In the genomic region with DNA sequence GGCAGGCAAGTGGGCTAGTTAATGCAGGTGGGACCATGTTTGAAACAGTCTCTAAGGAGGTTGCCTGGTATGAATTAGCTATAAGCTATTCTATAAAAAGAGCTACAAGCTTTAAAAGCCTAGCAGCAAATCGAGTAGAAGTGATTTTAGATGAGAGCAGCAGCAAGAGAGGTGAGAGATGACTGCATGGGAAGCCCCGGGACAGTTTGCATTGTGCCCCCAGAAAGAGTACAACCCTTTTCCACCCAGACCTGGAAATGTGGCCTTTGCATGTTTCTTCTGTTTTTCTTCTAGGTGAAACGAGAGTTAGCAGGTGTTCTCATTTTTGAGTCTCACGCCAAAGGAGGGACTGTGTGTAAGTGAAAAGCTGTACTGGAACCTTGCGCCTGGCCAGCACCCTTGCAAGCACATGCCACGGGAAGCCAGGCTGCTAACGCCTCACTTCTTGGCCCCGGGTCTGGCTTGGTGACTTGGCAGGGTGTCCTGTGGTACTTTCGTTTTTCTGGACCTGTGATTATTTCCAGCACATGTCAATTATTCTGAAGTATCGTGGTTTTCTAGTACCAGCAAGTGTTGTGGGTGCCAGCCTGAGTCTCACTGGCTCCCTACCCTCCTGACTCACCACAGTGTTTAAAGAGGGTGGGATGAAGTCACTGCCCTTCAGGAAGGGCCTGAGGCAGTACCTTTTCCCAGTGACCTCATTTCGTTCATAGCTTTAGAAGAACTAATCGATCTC, we compare ENCODE assay signal across 12 cellular contexts.
DNase-seq lines count a peak whose midpoint lies in the region; ATAC-seq and TF ChIP-seq lines count a peak whose summit lies in the region.
"Had no signal": no experiment of that assay in that cellular context is flagged by ENCODE, and none has a peak within 500 bp of the region (broad histone marks: within the 10 kb centered on the region; RNA-seq: fewer than 3 reads in every experiment).

No MANE protein-coding gene starts in this region.

- no peak for TF ChIP-seq POLR2A in gastroesophageal sphincter (IDR thresholded peaks at IDR 0.05)

- no peaks in the 10 kb centered on the region for H3K27me3 ChIP-seq in Panc1 (ENCODE audit: control insufficient read depth, insufficient read depth, low read length)
- H3K27me3 ChIP-seq in gastroesophageal sphincter = no peaks in the 10 kb centered on the region
- H3K27me3 ChIP-seq: BLaER1 had no signal

- POLR2A ChIA-PET in activated CD4-positive, alpha-beta T cell treated with anti-CD3 and anti-CD28 coated beads for 36 hours (lab: Charles Lee) = no interaction called here
- POLR2A ChIA-PET in Panc1 (lab: Charles Lee) = no interaction called here

- no peaks in the 10 kb centered on the region for H3K9me3 Mint-ChIP-seq in activated CD4-positive, alpha-beta T cell treated with anti-CD3 and anti-CD28 coated beads for 36 hours (ENCODE audit: low read depth)
- no peaks in the 10 kb centered on the region for H3K9me3 Mint-ChIP-seq in stimulated activated naive CD8-positive, alpha-beta T cell treated with anti-CD3 and anti-CD28 coated beads, Interleukin-15, Interleukin-2, amounts not matched to agents 100 ng/mL and 50 ng/mL, for 24 hours
- H3K9me3 Mint-ChIP-seq: activated T-cell treated with anti-CD3 and anti-CD28 coated beads, Interleukin-2, amount 50 U/mL, for 4 hours had no signal

- intact Hi-C loops in activated CD4-positive, alpha-beta T cell treated with anti-CD3 and anti-CD28 coated beads for 36 hours (cut with DNase I, micrococcal nuclease) = no loop called here
- intact Hi-C loops in Panc1 (cut with micrococcal nuclease; ENCODE audit: unreplicated experiment) = no loop called here

- CTCF ChIA-PET in activated CD4-positive, alpha-beta T cell treated with anti-CD3 and anti-CD28 coated beads for 36 hours (lab: Charles Lee) = interaction anchor here (0.6 to 2.1 kb wide), 4 partner anchors 15 to 139 kb away, joined by 3 to 6 read pairs (median 3); no protein-coding TSS in a partner anchor
- CTCF ChIA-PET in Panc1 (lab: Charles Lee) = interaction anchor here (1.2 kb wide), 1 partner anchor 37 kb away, joined by 3 read pairs; no protein-coding TSS in a partner anchor

- peaks cover 15% of the 10 kb centered on the region for H3K4me1 ChIP-seq in Panc1 (ENCODE audit: control insufficient read depth, insufficient read depth, low read length)
- H3K4me1 ChIP-seq in gastroesophageal sphincter = peaks cover 0 to 14% (median 3%) of the 10 kb centered on the region in 3 donors
- H3K4me1 ChIP-seq: BLaER1 had no signal

- WGBS in gastroesophageal sphincter (ENCODE audit: low coverage in 1 of 2), 2 donors = 42 to 53% methylated on average over 5 to 12 of the region's 12 CpGs

- in situ Hi-C loops in Panc1 (cut with HindIII; ENCODE audit: low pct_unique_long_range_greater_than_20kb, low sequenced_read_pairs) = no loop called here

- peak overlapping the region; percentile 1 for H3K27ac Mint-ChIP-seq in activated CD4-positive, alpha-beta T cell treated with anti-CD3 and anti-CD28 coated beads for 36 hours
- H3K27ac Mint-ChIP-seq in stimulated activated naive CD8-positive, alpha-beta T cell treated with anti-CD3 and anti-CD28 coated beads, Interleukin-15, Interleukin-2, amounts not matched to agents 100 ng/mL and 50 ng/mL, for 24 hours = peak overlapping the region; percentile 81

- TF ChIP-seq CTCF in Panc1 (IDR thresholded peaks at IDR 0.05) (no peak), gastroesophageal sphincter (IDR thresholded peaks at IDR 0.05) (no peak)

- no peaks in the 10 kb centered on the region for H3K36me3 ChIP-seq in Panc1 (ENCODE audit: control insufficient read depth, insufficient read depth, low read length)
- no peaks in the 10 kb centered on the region for H3K36me3 ChIP-seq in gastroesophageal sphincter
- H3K36me3 ChIP-seq: BLaER1 had no signal

- peak; percentile 23 for DNase-seq in activated CD4-positive, alpha-beta T cell treated with anti-CD3 and anti-CD28 coated beads for 36 hours
- DNase-seq in activated CD4-positive, alpha-beta T cell treated with anti-CD3 and anti-CD28 coated beads for 4 hours = no peak
- DNase-seq in Panc1 (ENCODE audit: low read depth, low spot score) = no peak
- DNase-seq in NCI-H82 (lab: John Stamatoyannopoulos, UW) = no peak
- DNase-seq: activated T-cell treated with anti-CD3 and anti-CD28 coated beads, Interleukin-2, amount 50 U/mL, for 4 hours; hippocampal formation; NCI-H146 had no signal

- peak; percentile 77 for ATAC-seq in activated CD4-positive, alpha-beta T cell treated with anti-CD3 and anti-CD28 coated beads for 36 hours
- peak; percentile 97 for ATAC-seq in Panc1
- peak; percentile 42 for ATAC-seq in gastroesophageal sphincter
- no peak for ATAC-seq in HG03025 (IDR thresholded peaks at IDR 0.05; ENCODE audit: low FRiP score, unreplicated experiment)
- ATAC-seq in HG03457 (IDR thresholded peaks at IDR 0.05; ENCODE audit: unreplicated experiment) = no peak

- H3K9me3 ChIP-seq in Panc1 (ENCODE audit: control insufficient read depth, insufficient read depth, low read depth, low read length) (no peaks in the 10 kb centered on the region), gastroesophageal sphincter (no peaks in the 10 kb centered on the region)
- H3K9me3 ChIP-seq: BLaER1 had no signal

- peak overlapping the region; percentile 76 for H3K27ac ChIP-seq in Panc1 (ENCODE audit: low read length)
- peak overlapping the region in 2 of 4 donors; percentile 14 to 25 for H3K27ac ChIP-seq in gastroesophageal sphincter
- H3K27ac ChIP-seq: BLaER1 had no signal

- no peaks in the 10 kb centered on the region for H3K36me3 Mint-ChIP-seq in activated CD4-positive, alpha-beta T cell treated with anti-CD3 and anti-CD28 coated beads for 36 hours (ENCODE audit: low read depth)
- H3K36me3 Mint-ChIP-seq in stimulated activated naive CD8-positive, alpha-beta T cell treated with anti-CD3 and anti-CD28 coated beads, Interleukin-15, Interleukin-2, amounts not matched to agents 100 ng/mL and 50 ng/mL, for 24 hours (ENCODE audit: low read depth) = no peaks in the 10 kb centered on the region

- H3K4me3 ChIP-seq in Panc1 (ENCODE audit: low read depth in 2 of 2, low read length in 2 of 2) (peak overlapping the region in 1 of 2 experiments; percentile 40; a peak in 2 of 4 replicates), gastroesophageal sphincter (no peak overlapping the region)
- H3K4me3 ChIP-seq: BLaER1 had no signal

- no peak for TF ChIP-seq EP300 in gastroesophageal sphincter (IDR thresholded peaks at IDR 0.05)

- BruUV-seq in Panc1 (replicated peaks; lab: Mats Ljungman, UMichigan) = no TSS peak

- peaks cover 5% of the 10 kb centered on the region for H3K27me3 Mint-ChIP-seq in activated CD4-positive, alpha-beta T cell treated with anti-CD3 and anti-CD28 coated beads for 36 hours
- H3K27me3 Mint-ChIP-seq in stimulated activated naive CD8-positive, alpha-beta T cell treated with anti-CD3 and anti-CD28 coated beads, Interleukin-15, Interleukin-2, amounts not matched to agents 100 ng/mL and 50 ng/mL, for 24 hours = peaks cover 15% of the 10 kb centered on the region

- peaks cover 12% of the 10 kb centered on the region for H3K4me1 Mint-ChIP-seq in activated CD4-positive, alpha-beta T cell treated with anti-CD3 and anti-CD28 coated beads for 36 hours
- peaks cover 17% of the 10 kb centered on the region for H3K4me1 Mint-ChIP-seq in stimulated activated naive CD8-positive, alpha-beta T cell treated with anti-CD3 and anti-CD28 coated beads, Interleukin-15, Interleukin-2, amounts not matched to agents 100 ng/mL and 50 ng/mL, for 24 hours (ENCODE audit: low read depth)

- H3K4me3 Mint-ChIP-seq in activated CD4-positive, alpha-beta T cell treated with anti-CD3 and anti-CD28 coated beads for 36 hours = no peak overlapping the region
- peak overlapping the region; percentile 18 for H3K4me3 Mint-ChIP-seq in stimulated activated naive CD8-positive, alpha-beta T cell treated with anti-CD3 and anti-CD28 coated beads, Interleukin-15, Interleukin-2, amounts not matched to agents 100 ng/mL and 50 ng/mL, for 24 hours
- H3K4me3 Mint-ChIP-seq: activated T-cell treated with anti-CD3 and anti-CD28 coated beads, Interleukin-2, amount 50 U/mL, for 4 hours had no signal

Comparison
In these comparisons a context has a peak if more than half of its experiments do, and no peak if none do; other contexts are left out.
1. ATAC-seq: peak in activated CD4-positive, alpha-beta T cell treated with anti-CD3 and anti-CD28 coated beads for 36 hours (single experiment), Panc1 (single experiment) and gastroesophageal sphincter (single experiment); none in HG03025 (single experiment) and HG03457 (single experiment).